Comparison of ENCODE assay signal across 14 cellular contexts in the genomic region with DNA sequence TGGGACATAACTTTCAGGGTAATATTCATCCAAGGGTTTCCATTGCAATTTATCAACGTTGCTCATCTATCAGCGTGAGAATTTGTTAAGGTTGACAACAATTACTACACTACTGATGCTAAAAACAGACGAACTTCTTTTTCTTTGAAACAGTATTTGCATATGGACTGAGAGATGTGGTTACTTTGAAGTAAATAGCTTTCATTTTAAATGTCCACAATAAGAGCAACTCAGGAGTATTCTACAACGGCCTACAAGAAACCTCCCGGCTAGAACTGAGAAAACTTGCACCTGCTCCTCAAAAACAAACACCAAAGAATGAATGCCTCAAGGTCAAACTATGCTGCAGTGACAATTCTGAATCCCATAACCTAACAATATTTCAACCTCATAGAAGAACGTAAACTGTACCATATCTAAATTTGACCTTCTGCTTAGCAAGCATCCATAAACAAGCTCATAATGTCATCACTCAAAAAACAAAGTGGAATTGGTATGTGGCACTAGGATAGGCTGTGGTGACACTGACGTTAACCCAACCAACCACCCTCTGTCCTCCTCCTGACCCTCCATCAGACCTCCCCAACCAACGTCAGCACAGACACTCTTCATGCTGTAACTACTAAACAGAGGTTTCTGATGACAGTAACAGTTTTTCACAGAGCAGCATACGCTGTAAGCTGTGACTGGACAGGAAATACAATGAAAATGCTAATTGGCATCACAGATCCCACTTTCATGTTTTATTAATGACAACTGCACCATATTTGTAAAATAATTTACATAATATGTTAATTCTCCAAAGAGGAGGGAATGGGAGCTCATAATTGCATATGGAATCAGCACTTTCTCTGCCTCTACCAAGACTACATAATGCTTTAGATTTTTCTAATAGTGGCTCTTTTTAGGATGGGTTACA.
DNase-seq lines count a peak whose midpoint lies in the region; ATAC-seq and TF ChIP-seq lines count a peak whose summit lies in the region.
"Had no signal": no experiment of that assay in that cellular context is flagged by ENCODE, and none has a peak within 500 bp of the region (broad histone marks: within the 10 kb centered on the region; RNA-seq: fewer than 3 reads in every experiment).

No MANE protein-coding gene starts in this region.

- H3K79me2 ChIP-seq in PC-9 (ENCODE audit: low read depth): no peaks in the 10 kb centered on the region

- H2AFZ ChIP-seq in PC-9: no peak overlapping the region

- H3K27me3 ChIP-seq in PC-9 (ENCODE audit: insufficient read depth, low read depth): no peaks in the 10 kb centered on the region
- H3K27me3 ChIP-seq in Peyer's patch: no peaks in the 10 kb centered on the region
- H3K27me3 ChIP-seq: dorsolateral prefrontal cortex had no signal

- intact Hi-C loops in PC-9 (cut with micrococcal nuclease; ENCODE audit: unreplicated experiment): no loop called here

- no peak for TF ChIP-seq CTCF in fibroblast of villous mesenchyme (IDR thresholded peaks at IDR 0.05; ENCODE audit: insufficient read depth, low read depth, low read length)
- no peak for TF ChIP-seq CTCF in PC-9 (conservative IDR thresholded peaks at IDR 0.05)
- TF ChIP-seq CTCF in Peyer's patch (IDR thresholded peaks at IDR 0.05): no peak

- H3K9me2 ChIP-seq in PC-9 (ENCODE audit: insufficient read depth): no peaks in the 10 kb centered on the region; the same call in 1 of the 2 replicates

- H3K4me3 ChIP-seq in fibroblast of villous mesenchyme (ENCODE audit: low read depth, low read length): no peak overlapping the region
- H3K4me3 ChIP-seq in PC-9: no peak overlapping the region
- no peak overlapping the region for H3K4me3 ChIP-seq in Peyer's patch
- H3K4me3 ChIP-seq: dorsolateral prefrontal cortex had no signal

- no peak overlapping the region for H3K4me2 ChIP-seq in PC-9

- no TSS peak for BruUV-seq in PC-9 (replicated peaks; lab: Mats Ljungman, UMichigan)

- no peaks in the 10 kb centered on the region for H3K36me3 ChIP-seq in PC-9 (ENCODE audit: low read depth)
- no peaks in the 10 kb centered on the region for H3K36me3 ChIP-seq in Peyer's patch

- no peaks in the 10 kb centered on the region for H3K4me1 ChIP-seq in PC-9 (replicated peaks; ENCODE audit: insufficient read depth)
- H3K4me1 ChIP-seq in Peyer's patch: no peaks in the 10 kb centered on the region

- H3K27ac ChIP-seq in PC-9 (no peak overlapping the region), Peyer's patch (no peak overlapping the region)
- H3K27ac ChIP-seq: dorsolateral prefrontal cortex had no signal

- POLR2A ChIA-PET in PC-9 (lab: Charles Lee; ENCODE audit: unreplicated experiment): no interaction called here

- ATAC-seq in GM19328 (IDR thresholded peaks at IDR 0.05; ENCODE audit: unreplicated experiment) (peak; percentile 76), HG02610 (IDR thresholded peaks at IDR 0.05; ENCODE audit: unreplicated experiment) (peak; percentile 90), HG03460 (IDR thresholded peaks at IDR 0.05; ENCODE audit: unreplicated experiment) (peak; percentile 68)

- CTCF ChIA-PET in PC-9 (lab: Charles Lee): no interaction called here

- peak; percentile 3 for DNase-seq in fibroblast of villous mesenchyme (ENCODE audit: low read depth)
- no peak for DNase-seq in Kasumi-1 (lab: John Stamatoyannopoulos, UW)
- no peak for DNase-seq in PC-9
- DNase-seq in Peyer's patch: no peak
- DNase-seq in T1000 (lab: John Stamatoyannopoulos, UW): no peak
- DNase-seq: activated CD4-positive, alpha-beta T cell treated with anti-CD3 and anti-CD28 coated beads, Interleukin-2, amount 10 ng/mL, durations not matched to agents 24 days and 14 days; dorsolateral prefrontal cortex; KG1; NCI-H1694 treated with DMSO at 0.1 percent for 48 hours; posterior cingulate gyrus; trophoblast cell had no signal

- no peak for TF ChIP-seq POLR2A in Peyer's patch (IDR thresholded peaks at IDR 0.05)

- H3K9me3 ChIP-seq in PC-9 (ENCODE audit: insufficient read depth, low read depth) (no peaks in the 10 kb centered on the region; the same call in 1 of the 2 replicates), Peyer's patch (no peaks in the 10 kb centered on the region)

- H3F3A ChIP-seq in PC-9 (ENCODE audit: insufficient read depth, low read depth): no peaks in the 10 kb centered on the region

- no peaks in the 10 kb centered on the region for H4K20me1 ChIP-seq in PC-9 (ENCODE audit: insufficient read depth)
